Comparison of ENCODE assay signal across 8 cellular contexts in genomic region chr4:20395160-20395773, GRCh38.
DNase-seq lines count a peak whose midpoint lies in the region; ATAC-seq and TF ChIP-seq lines count a peak whose summit lies in the region.

No MANE protein-coding gene starts in this region.

- peak; percentile 55 for DNase-seq in A172 (ENCODE audit: low spot score)
- DNase-seq in GM10266 (ENCODE audit: extremely low spot score): peak; percentile 9
- DNase-seq in NCI-H460 (ENCODE audit: extremely low read depth, low read depth): peak; percentile 26
- DNase-seq in mesenchymal stem cell: peak; percentile 20
- DNase-seq in NK-92 (lab: John Stamatoyannopoulos, UW; ENCODE audit: unreplicated experiment): no peak

- no peaks in the 10 kb centered on the region for H3K4me1 ChIP-seq in mesenchymal stem cell (ENCODE audit: control insufficient read depth, insufficient read depth, low read depth, low read length)

- no peaks in the 10 kb centered on the region for H3K36me3 Mint-ChIP-seq in brain

- no peaks in the 10 kb centered on the region for H3K27me3 ChIP-seq in mesenchymal stem cell (ENCODE audit: control insufficient read depth in 1 of 2, insufficient read depth in 1 of 2, low read length in 2 of 2)

- no peaks in the 10 kb centered on the region for H3K9me3 Mint-ChIP-seq in brain

- ATAC-seq in HG02973 (IDR thresholded peaks at IDR 0.05; ENCODE audit: unreplicated experiment): peak; percentile 62
- ATAC-seq in GM18520 (IDR thresholded peaks at IDR 0.05; ENCODE audit: unreplicated experiment): no peak

- WGBS in mesenchymal stem cell: 29% methylated on average over 3 of the region's 3 CpGs

- H3K9ac ChIP-seq in mesenchymal stem cell (ENCODE audit: low read length): no peak overlapping the region

- no peaks in the 10 kb centered on the region for H3K79me1 ChIP-seq in mesenchymal stem cell (replicated peaks; ENCODE audit: low read length, poor library complexity, severe bottlenecking)

- no peak overlapping the region for H2BK12ac ChIP-seq in mesenchymal stem cell (ENCODE audit: low read length in 2 of 2)

- peaks cover 32% of the 10 kb centered on the region for H3K4me1 Mint-ChIP-seq in brain

- no peak overlapping the region for H2AFZ ChIP-seq in mesenchymal stem cell (ENCODE audit: low read depth, low read length)

- H3K27me3 Mint-ChIP-seq in brain: no peaks in the 10 kb centered on the region

- no peak overlapping the region for H2BK5ac ChIP-seq in mesenchymal stem cell (ENCODE audit: low read depth, low read length, poor library complexity, severe bottlenecking)

- H3K27ac Mint-ChIP-seq in brain: peak overlapping the region in 2 of 5 experiments; percentile 24 to 71

- no peak overlapping the region for H3K4me3 ChIP-seq in mesenchymal stem cell (ENCODE audit: insufficient read depth in 1 of 2, low read depth in 1 of 2, low read length in 2 of 2)

- H2BK120ac ChIP-seq in mesenchymal stem cell (ENCODE audit: low read depth, low read length): no peak overlapping the region

- no peaks in the 10 kb centered on the region for H3K36me3 ChIP-seq in mesenchymal stem cell (ENCODE audit: control insufficient read depth in 1 of 2, insufficient read depth in 2 of 2, low read depth in 1 of 2, low read length in 2 of 2)

- H4K91ac ChIP-seq in mesenchymal stem cell (ENCODE audit: low read length): no peak overlapping the region

- H2AK5ac ChIP-seq in mesenchymal stem cell (ENCODE audit: low read length, severe bottlenecking): no peak overlapping the region

- no peak overlapping the region for H4K8ac ChIP-seq in mesenchymal stem cell (ENCODE audit: low read length)

- H3K14ac ChIP-seq in mesenchymal stem cell (ENCODE audit: low read length in 2 of 2): no peak overlapping the region

- TF ChIP-seq CTCF in GM10266 (IDR thresholded peaks at IDR 0.05; ENCODE audit: control insufficient read depth, insufficient read depth, low read depth, missing control alignments) (peak; percentile 63), brain (conservative IDR thresholded peaks at IDR 0.05) (peak; percentile 41 to 70)

- no peak overlapping the region for H3K4me3 Mint-ChIP-seq in brain

- H3K4ac ChIP-seq in mesenchymal stem cell (ENCODE audit: low read depth in 1 of 2, low read length in 2 of 2): no peak overlapping the region

- H3K18ac ChIP-seq in mesenchymal stem cell (ENCODE audit: low read depth in 1 of 2, low read length in 2 of 2): no peak overlapping the region

- H3K27ac ChIP-seq in mesenchymal stem cell (ENCODE audit: low read length, poor library complexity, severe bottlenecking): no peak overlapping the region

- H2BK15ac ChIP-seq in mesenchymal stem cell (ENCODE audit: low read depth, poor library complexity, severe bottlenecking): no peak overlapping the region

- H3K23ac ChIP-seq in mesenchymal stem cell (ENCODE audit: low read length in 2 of 2): no peak overlapping the region

- H3K4me2 ChIP-seq in mesenchymal stem cell (ENCODE audit: low read length, poor library complexity, severe bottlenecking): no peak overlapping the region

- H3K9me3 ChIP-seq in mesenchymal stem cell (ENCODE audit: control insufficient read depth, low read length): no peaks in the 10 kb centered on the region
